17 cellular contexts compared by ENCODE assay signal in genomic region chr10:7596356-7596755, GRCh38.
"Had no signal": no experiment of that assay in that cellular context is flagged by ENCODE, and none has a peak within 500 bp of the region (broad histone marks: within the 10 kb centered on the region; RNA-seq: fewer than 3 reads in every experiment).

No MANE protein-coding gene starts in this region.

- DNase-seq: effector memory CD4-positive, alpha-beta T cell; gastrocnemius medialis; left colon; mucosa of descending colon; pancreas; retina; stimulated activated naive CD4-positive, alpha-beta T cell; stomach; upper lobe of left lung had no signal

- H3K4me1 ChIP-seq: gastrocnemius medialis, neural progenitor cell, pancreas, right lobe of liver had no signal

- H3K36me3 ChIP-seq: cardiac muscle cell, gastrocnemius medialis, neural progenitor cell, pancreas, right lobe of liver, stomach, upper lobe of left lung had no signal

- H3K9me3 ChIP-seq: gastrocnemius medialis, mucosa of descending colon, pancreas, right lobe of liver, stomach, upper lobe of left lung had no signal

- FAIRE-seq: endometrium, pancreas had no signal

- H3K27ac ChIP-seq: cardiac muscle cell, gastrocnemius medialis, hepatocyte, neural progenitor cell, pancreas, right lobe of liver, skin epidermis, upper lobe of left lung had no signal

- H3K27me3 ChIP-seq: cardiac muscle cell, gastrocnemius medialis, hepatocyte, neural progenitor cell, pancreas, right lobe of liver, stomach, upper lobe of left lung had no signal

- H3K9ac ChIP-seq: neural progenitor cell had no signal

- H3K4me3 ChIP-seq: cardiac muscle cell, gastrocnemius medialis, hepatocyte, mucosa of descending colon, neural progenitor cell, pancreas, right lobe of liver, skin epidermis, stomach, upper lobe of left lung had no signal

- ATAC-seq: esophagus mucosa; gastrocnemius medialis; left colon; mucosa of descending colon; natural killer cell treated with Interleukin-12 subunit alpha and Interleukin-12 subunit beta and Interleukin-15 and Interleukin-18, amount 100 ng/mL, for 72 hours; pancreas; right lobe of liver had no signal
